22 cellular contexts compared by ENCODE assay signal in the genomic region with DNA sequence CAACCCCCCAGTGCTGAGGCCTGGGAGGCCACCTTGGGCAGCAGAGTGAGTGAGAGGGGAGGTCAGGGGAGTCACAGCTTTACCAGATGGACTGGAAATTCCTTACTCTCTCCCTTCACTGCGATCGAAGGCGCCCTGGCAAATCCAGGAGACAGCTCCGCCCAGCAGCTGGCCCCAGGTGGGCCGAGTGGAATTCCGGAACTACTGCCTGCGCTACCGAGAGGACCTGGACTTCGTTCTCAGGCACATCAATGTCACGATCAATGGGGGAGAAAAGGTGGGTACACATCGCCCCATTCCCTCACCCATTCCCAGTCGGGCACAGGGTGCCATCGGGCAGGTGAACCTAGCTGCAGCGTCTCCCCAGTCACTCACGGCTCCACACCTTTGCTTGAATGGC.
"Had no signal": no experiment of that assay in that cellular context is flagged by ENCODE, and none has a peak within 500 bp of the region (broad histone marks: within the 10 kb centered on the region; RNA-seq: fewer than 3 reads in every experiment).

No MANE protein-coding gene starts in this region.

- ATAC-seq: SK-N-SH treated with all-trans-retinoic acid at 6 μM for 48 hours had no signal

- DNase-seq: KBM-7, MV-4-11, NCI-H1048, NCI-H1105, NCI-H1417, NCI-H146, NCI-H1694 treated with DMSO at 0.1 percent for 48 hours, NCI-H1930, NCI-H2081, NCI-H2107, NCI-H2227 treated with DMSO at 0.1 percent for 48 hours, NCI-H446, NCI-H510A, NCI-H524 treated with DMSO at 0.1 percent for 48 hours, NCI-H69, NCI-H774, SHP77 treated with DMSO at 0.1 percent for 48 hours, SJCRH30 had no signal

- FAIRE-seq: HTR-8/SVneo had no signal

- H3K4me1 ChIP-seq: SJCRH30 had no signal

- H3K4me3 ChIP-seq: SJCRH30 had no signal

- H3K27ac ChIP-seq: HL-60, RWPE1, SJCRH30 had no signal

- H3K27me3 ChIP-seq: SJCRH30 had no signal

- H3K9me3 ChIP-seq: SJCRH30 had no signal
